Comparison of ENCODE assay signal across 23 cellular contexts in the genomic region with DNA sequence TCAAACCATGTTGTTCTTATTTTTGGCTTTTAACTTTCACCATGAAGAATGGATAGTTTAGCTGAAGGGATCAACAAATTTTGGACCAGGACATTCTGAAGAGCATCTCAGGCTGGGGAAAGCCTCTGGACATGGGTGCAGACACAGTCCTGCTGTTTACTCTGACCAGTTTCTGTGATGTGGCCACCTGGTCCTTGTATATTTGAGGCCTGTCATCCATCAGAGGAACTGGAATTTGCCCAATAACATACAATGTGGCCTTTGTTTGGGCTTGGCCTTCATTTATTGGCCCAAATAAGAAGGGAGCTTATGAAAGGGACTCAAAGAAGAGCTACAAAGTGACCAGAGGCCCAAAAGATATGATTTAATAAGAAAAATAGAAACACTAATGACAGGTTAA.
DNase-seq lines count a peak whose midpoint lies in the region; ATAC-seq and TF ChIP-seq lines count a peak whose summit lies in the region.
"Had no signal": no experiment of that assay in that cellular context is flagged by ENCODE, and none has a peak within 500 bp of the region (broad histone marks: within the 10 kb centered on the region; RNA-seq: fewer than 3 reads in every experiment).

No MANE protein-coding gene starts in this region.

- H3K4me1 ChIP-seq in left ventricle myocardium inferior (peaks cover 35% of the 10 kb centered on the region), SK-N-SH (ENCODE audit: control insufficient read depth in 1 of 2, insufficient read depth in 2 of 2, low read depth in 1 of 2, low read length in 1 of 2) (peaks cover 0 to 8% of the 10 kb centered on the region in 2 experiments; a peak in 1 of 4 replicates)
- H3K4me1 ChIP-seq: prostate gland had no signal

- ATAC-seq in HG02973 (IDR thresholded peaks at IDR 0.05; ENCODE audit: unreplicated experiment): no peak
- ATAC-seq: stimulated activated effector memory CD8-positive, alpha-beta T cell treated with anti-CD3 and anti-CD28 coated beads, Interleukin-12 subunit alpha, Interleukin-12 subunit beta, amount 100 ng/mL, for 72 hours had no signal

- H3K79me2 ChIP-seq in SK-N-SH (ENCODE audit: insufficient read depth): no peaks in the 10 kb centered on the region
- H3K79me2 ChIP-seq: hepatocyte had no signal

- H3K36me3 ChIP-seq in left ventricle myocardium inferior (no peaks in the 10 kb centered on the region), SK-N-SH (replicated peaks in 1 of 2; ENCODE audit: control insufficient read depth in 1 of 2, insufficient read depth in 2 of 2, low read length in 1 of 2) (no peaks in the 10 kb centered on the region)
- H3K36me3 ChIP-seq: esophagus muscularis mucosa, prostate gland, suprapubic skin had no signal

- H3K4me3 ChIP-seq in left ventricle myocardium inferior: no peak overlapping the region
- no peak overlapping the region for H3K4me3 ChIP-seq in SK-N-SH (ENCODE audit: low read depth in 2 of 2, low read length in 1 of 2)
- H3K4me3 ChIP-seq: esophagus muscularis mucosa, hepatocyte, prostate gland, suprapubic skin had no signal

- no peaks in the 10 kb centered on the region for H3F3A ChIP-seq in SK-N-SH (replicated peaks; ENCODE audit: insufficient read depth)

- no peak overlapping the region for H2AFZ ChIP-seq in SK-N-SH (ENCODE audit: low read depth)
- H2AFZ ChIP-seq: hepatocyte had no signal

- intact Hi-C loops in left ventricle myocardium inferior (cut with micrococcal nuclease): no loop called here

- POLR2A ChIA-PET in SK-N-SH (lab: Yijun Ruan, JAX): no interaction called here

- no peaks in the 10 kb centered on the region for H4K20me1 ChIP-seq in SK-N-SH (ENCODE audit: insufficient read depth)

- no peak overlapping the region for H3K9ac ChIP-seq in SK-N-SH

- H3K4me2 ChIP-seq in SK-N-SH: no peak overlapping the region
- H3K4me2 ChIP-seq: hepatocyte had no signal

- H3K27ac ChIP-seq in angular gyrus (ENCODE audit: low read depth, low read length): peak overlapping the region; percentile 42
- H3K27ac ChIP-seq in left ventricle myocardium inferior (replicated peaks): peak overlapping the region; percentile 61
- no peak overlapping the region for H3K27ac ChIP-seq in SK-N-SH (ENCODE audit: low read depth in 2 of 2, low read length in 1 of 2)
- H3K27ac ChIP-seq: esophagus muscularis mucosa, hepatocyte, prostate gland, suprapubic skin had no signal

- no peaks in the 10 kb centered on the region for H3K9me3 ChIP-seq in left ventricle myocardium inferior (replicated peaks)
- H3K9me3 ChIP-seq in SK-N-SH: no peaks in the 10 kb centered on the region
- H3K9me3 ChIP-seq: esophagus muscularis mucosa, prostate gland, suprapubic skin had no signal

- DNase-seq in C1 segment of cervical spinal cord (lab: John Stamatoyannopoulos, UW) (peak in 9 of 14 donors; percentile 18 to 51 (median 26)), left ventricle myocardium inferior (no peak), occipital lobe (lab: John Stamatoyannopoulos, UW) (peak; percentile 26), SK-N-SH (no peak), ureter (ENCODE audit: low spot score) (no peak)
- DNase-seq in stimulated activated CD4-positive, alpha-beta T cell treated with anti-CD3 and anti-CD28 coated beads, Interleukin-2, amount 100 ng/mL, for 24 hours: no peak
- DNase-seq: activated CD4-positive, alpha-beta T cell treated with anti-CD3 and anti-CD28 coated beads, Interleukin-2, amount 50 U/mL, for 48 hours; activated CD4-positive, CD25-positive, alpha-beta regulatory T cell treated with anti-CD3 and anti-CD28 coated beads, Interleukin-2, amount 50 U/mL, for 72 hours; activated T-cell treated with anti-CD3 and anti-CD28 coated beads, Interleukin-2, amount 50 U/mL, for 48 hours; CD4-positive, alpha-beta T cell; foreskin fibroblast; GOT3; mesenchymal stem cell; NCI-H1092 treated with DMSO at 0.1 percent for 48 hours; NCI-H187 treated with DMSO at 0.1 percent for 48 hours; NCI-H524 treated with DMSO at 0.1 percent for 48 hours had no signal

- TF ChIP-seq CTCF in left ventricle myocardium inferior (IDR thresholded peaks at IDR 0.05; ENCODE audit: borderline replicate concordance) (no peak), SK-N-SH (IDR thresholded peaks at IDR 0.05) (no peak)

- no peaks in the 10 kb centered on the region for H3K27me3 ChIP-seq in left ventricle myocardium inferior (ENCODE audit: low read depth)
- no peaks in the 10 kb centered on the region for H3K27me3 ChIP-seq in SK-N-SH (ENCODE audit: insufficient read depth)
- H3K27me3 ChIP-seq: esophagus muscularis mucosa, hepatocyte, suprapubic skin had no signal

- TF ChIP-seq RAD21 in SK-N-SH (IDR thresholded peaks at IDR 0.05; ENCODE audit: low read length): no peak

- TF ChIP-seq EP300 in SK-N-SH (IDR thresholded peaks at IDR 0.05; ENCODE audit: borderline replicate concordance in 1 of 2, low read depth in 1 of 2, low read length in 1 of 2): no peak

- CTCF ChIA-PET in SK-N-SH (lab: Yijun Ruan, JAX): no interaction called here

- H3K9me2 ChIP-seq in SK-N-SH: no peaks in the 10 kb centered on the region

TF ChIP-seq in SK-N-SH, 30 proteins besides CTCF, POLR2A, EP300 and RAD21:
- TF ChIP-seq SMC3 (IDR thresholded peaks at IDR 0.05; ENCODE audit: low read depth, low read length) (no peak), MEF2A (IDR thresholded peaks at IDR 0.05; ENCODE audit: borderline replicate concordance, low read depth) (no peak), JUND (IDR thresholded peaks at IDR 0.05) (no peak), USF1 (IDR thresholded peaks at IDR 0.05; ENCODE audit: borderline replicate concordance, low read depth) (no peak), RXRA (IDR thresholded peaks at IDR 0.05; ENCODE audit: borderline replicate concordance, low read depth) (no peak), YY1 (IDR thresholded peaks at IDR 0.05; ENCODE audit: low read depth) (no peak), TCF12 (IDR thresholded peaks at IDR 0.05) (no peak), MXI1 (IDR thresholded peaks at IDR 0.05; ENCODE audit: low read depth, low read length) (no peak)

Comparison
In these comparisons a context has a peak if more than half of its experiments do, and no peak if none do; other contexts are left out.
1. DNase-seq: peak in C1 segment of cervical spinal cord (9 of 14) and occipital lobe (single experiment); none in left ventricle myocardium inferior (single experiment), stimulated activated CD4-positive, alpha-beta T cell treated with anti-CD3 and anti-CD28 coated beads, Interleukin-2, amount 100 ng/mL, for 24 hours (0 of 2), SK-N-SH (single experiment) and ureter (single experiment).
2. H3K27ac ChIP-seq: peak in angular gyrus (single experiment) and left ventricle myocardium inferior (single experiment); none in SK-N-SH (0 of 2).